ENCODE assay signal across 18 cellular contexts in the genomic region with DNA sequence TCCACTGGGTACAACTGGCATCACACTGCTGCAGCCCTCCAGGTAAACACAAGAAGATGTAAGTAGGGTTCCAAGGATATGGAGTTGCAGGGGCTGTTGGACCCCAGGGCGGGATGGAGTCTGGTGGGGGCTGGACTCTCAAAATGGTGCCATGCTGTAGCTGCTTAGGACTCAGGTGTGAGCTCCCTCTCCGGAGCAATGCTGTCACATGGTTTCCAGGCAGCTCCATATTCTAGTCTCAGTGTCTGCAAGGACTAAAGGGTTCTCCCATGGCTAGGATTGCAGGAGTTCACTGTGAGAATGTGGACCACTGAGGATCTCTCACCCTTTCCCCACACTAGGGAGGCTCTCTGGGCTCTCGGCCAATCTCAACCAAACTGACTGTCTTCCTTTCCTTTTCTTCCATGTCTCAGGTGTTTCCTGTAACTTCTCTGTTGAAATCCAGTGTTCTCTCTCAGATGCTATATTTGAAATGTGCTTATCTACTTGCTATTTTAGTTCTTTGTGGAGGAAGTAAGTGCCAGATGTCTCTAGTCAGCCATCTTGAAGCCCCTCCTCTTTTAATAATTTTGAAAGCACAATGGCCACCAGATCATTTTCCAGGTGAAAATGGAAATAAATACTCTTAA.
"Had no signal": no experiment of that assay in that cellular context is flagged by ENCODE, and none has a peak within 500 bp of the region (broad histone marks: within the 10 kb centered on the region; RNA-seq: fewer than 3 reads in every experiment).

No MANE protein-coding gene starts in this region.

- H3K27me3 ChIP-seq: esophagus muscularis mucosa, right lobe of liver, thyroid gland had no signal

- H3K36me3 ChIP-seq: esophagus muscularis mucosa, right lobe of liver, thyroid gland had no signal

- H3K9me3 ChIP-seq: right lobe of liver, thyroid gland had no signal

- H3K27ac Mint-ChIP-seq: activated CD4-positive, alpha-beta memory T cell treated with anti-CD3 and anti-CD28 coated beads, Interleukin-2, amount 10 ng/mL, durations not matched to agents 7 days and 5 days; activated naive CD8-positive, alpha-beta T cell; brain; dendritic cell treated with granulocyte-macrophage colony-stimulating factor and Interleukin-4, amounts not matched to agents 40 ng/mL and 50 ng/mL, for 4 days; immature natural killer cell; natural killer cell; stimulated activated effector memory CD8-positive, alpha-beta T cell treated with anti-CD3 and anti-CD28 coated beads, Interleukin-12 subunit alpha, Interleukin-12 subunit beta, amount 100 ng/mL, for 72 hours had no signal

- H3K4me1 Mint-ChIP-seq: brain; immature natural killer cell; natural killer cell; stimulated activated effector memory CD8-positive, alpha-beta T cell treated with anti-CD3 and anti-CD28 coated beads, Interleukin-12 subunit alpha, Interleukin-12 subunit beta, amount 100 ng/mL, for 72 hours had no signal

- H3K4me1 ChIP-seq: esophagus muscularis mucosa, right lobe of liver, thyroid gland had no signal

- H3K27ac ChIP-seq: esophagus muscularis mucosa, right lobe of liver, thyroid gland had no signal

- H3K4me3 ChIP-seq: esophagus muscularis mucosa, right lobe of liver, thyroid gland had no signal

- FAIRE-seq: urothelium cell line had no signal

- DNase-seq: activated CD4-positive, alpha-beta memory T cell treated with anti-CD3 and anti-CD28 coated beads, Interleukin-2, amount 10 ng/mL, durations not matched to agents 7 days and 5 days; activated gamma-delta T cell; activated T-cell treated with anti-CD3 and anti-CD28 coated beads, Interleukin-2, amount 50 U/mL, for 48 hours; amygdala; cerebellar nuclear complex; foreskin fibroblast; immature natural killer cell; mammary epithelial cell; natural killer cell; nucleus accumbens; right lobe of liver; thyroid gland had no signal

- ATAC-seq: natural killer cell; stimulated activated effector memory CD8-positive, alpha-beta T cell treated with anti-CD3 and anti-CD28 coated beads, Interleukin-12 subunit alpha, Interleukin-12 subunit beta, amount 100 ng/mL, for 72 hours had no signal

- H3K27me3 Mint-ChIP-seq: activated naive CD8-positive, alpha-beta T cell; dendritic cell treated with granulocyte-macrophage colony-stimulating factor and Interleukin-4, amounts not matched to agents 40 ng/mL and 50 ng/mL, for 4 days had no signal

- H3K36me3 Mint-ChIP-seq: stimulated activated effector memory CD8-positive, alpha-beta T cell treated with anti-CD3 and anti-CD28 coated beads, Interleukin-12 subunit alpha, Interleukin-12 subunit beta, amount 100 ng/mL, for 72 hours had no signal

- H3K4me3 Mint-ChIP-seq: activated CD4-positive, alpha-beta memory T cell treated with anti-CD3 and anti-CD28 coated beads, Interleukin-2, amount 10 ng/mL, durations not matched to agents 7 days and 5 days; activated naive CD8-positive, alpha-beta T cell; brain; dendritic cell treated with granulocyte-macrophage colony-stimulating factor and Interleukin-4, amounts not matched to agents 40 ng/mL and 50 ng/mL, for 4 days; immature natural killer cell; natural killer cell; stimulated activated effector memory CD8-positive, alpha-beta T cell treated with anti-CD3 and anti-CD28 coated beads, Interleukin-12 subunit alpha, Interleukin-12 subunit beta, amount 100 ng/mL, for 72 hours had no signal
